ENCODE assay signal across 20 cellular contexts in the genomic region with DNA sequence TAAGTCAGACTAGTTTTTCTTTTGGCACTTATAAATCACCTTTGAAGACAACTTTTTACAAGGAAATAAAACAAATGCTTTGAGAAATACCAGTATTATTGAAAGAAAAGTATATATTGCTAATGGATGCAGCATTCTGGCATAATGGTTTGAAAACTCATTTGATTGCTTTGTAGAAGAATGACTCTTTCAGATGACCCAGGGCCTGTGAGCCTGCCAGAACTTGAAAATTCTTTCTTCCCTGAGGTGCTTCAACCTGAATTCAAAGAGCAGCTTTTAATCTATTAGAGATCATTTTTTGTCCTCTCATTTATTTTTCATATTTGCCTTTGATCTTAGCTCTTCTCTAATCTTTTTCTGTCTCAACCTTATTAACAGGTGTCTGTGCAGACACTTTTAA.
"Had no signal": no experiment of that assay in that cellular context is flagged by ENCODE, and none has a peak within 500 bp of the region (broad histone marks: within the 10 kb centered on the region; RNA-seq: fewer than 3 reads in every experiment).

No MANE protein-coding gene starts in this region.

- H3K9me3 ChIP-seq: ascending aorta, spleen, testis, transverse colon had no signal

- H3K36me3 ChIP-seq: transverse colon had no signal

- H3K27me3 ChIP-seq: ascending aorta, spleen, testis, transverse colon had no signal

- ATAC-seq: natural killer cell; right cardiac atrium; stimulated activated naive CD8-positive, alpha-beta T cell treated with anti-CD3 and anti-CD28 coated beads, Interleukin-15, Interleukin-2, amounts not matched to agents 100 U/mL and 50 U/mL, for 24 hours had no signal

- H3K4me3 ChIP-seq: ascending aorta, spleen, testis, transverse colon had no signal

- H3K4me1 ChIP-seq: ascending aorta, testis, transverse colon had no signal

- DNase-seq: activated CD4-positive, alpha-beta memory T cell treated with anti-CD3 and anti-CD28 coated beads, Interleukin-2, amount 10 ng/mL, durations not matched to agents 7 days and 5 days; activated CD4-positive, alpha-beta T cell treated with anti-CD3 and anti-CD28 coated beads for 1 hour; activated CD4-positive, alpha-beta T cell treated with anti-CD3 and anti-CD28 coated beads, Interleukin-2, amount 10 ng/mL, durations not matched to agents 7 days and 5 days; activated CD8-positive, alpha-beta memory T cell treated with anti-CD3 and anti-CD28 coated beads, Interleukin-2, amount 50 U/mL, for 48 hours; activated gamma-delta T cell; activated naive CD4-positive, alpha-beta T cell treated with anti-CD3 and anti-CD28 coated beads, Interleukin-2, amount 10 ng/mL, durations not matched to agents 7 days and 5 days; activated naive CD8-positive, alpha-beta T cell treated with anti-CD3 and anti-CD28 coated beads, Interleukin-2, amount 10 ng/mL, durations not matched to agents 7 days and 5 days; activated T-cell treated with anti-CD3 and anti-CD28 coated beads, Interleukin-2, amount 50 U/mL, for 24 hours; effector CD4-positive, alpha-beta T cell; head of caudate nucleus; hypothalamus; immature natural killer cell; natural killer cell; right cardiac atrium; spleen; stimulated activated naive CD8-positive, alpha-beta T cell treated with anti-CD3 and anti-CD28 coated beads, Interleukin-15, Interleukin-2, amounts not matched to agents 100 U/mL and 50 U/mL, for 24 hours; T-helper 9 cell; testis; transverse colon had no signal

- H3K27ac ChIP-seq: ascending aorta, spleen, testis, transverse colon had no signal
